Comparison of ENCODE assay signal across 9 cellular contexts in the genomic region with DNA sequence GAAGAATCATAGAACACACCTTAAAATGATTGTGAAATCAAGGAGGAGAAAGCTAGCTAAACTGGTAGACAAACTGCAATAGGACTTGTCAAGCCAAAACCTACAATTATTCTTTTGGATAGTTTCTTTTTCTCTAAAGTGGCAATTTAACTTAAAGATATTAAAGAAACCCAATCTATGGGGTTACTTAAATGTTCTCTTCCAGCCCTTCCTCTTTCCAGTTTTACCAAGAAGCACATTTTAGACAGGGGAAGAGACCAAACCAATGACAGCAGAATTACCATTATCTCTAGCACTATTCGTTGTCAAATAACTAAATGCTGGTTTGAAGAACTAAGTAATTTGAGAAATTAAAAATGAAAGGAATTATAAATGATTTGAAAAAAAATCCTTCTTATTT. TPM values are rescaled to one million over a fixed set of nuclear protein-coding genes. Genes with fewer than 3 reads are reported as not detected.
A peak's percentile ranks its signal among the peaks of the same experiment; 100 is the strongest.
DNase-seq lines count a peak whose midpoint lies in the region; ATAC-seq and TF ChIP-seq lines count a peak whose summit lies in the region.
"Had no signal": no experiment of that assay in that cellular context is flagged by ENCODE, and none has a peak within 500 bp of the region (broad histone marks: within the 10 kb centered on the region; RNA-seq: fewer than 3 reads in every experiment).

No MANE protein-coding gene starts in this region.

- H3K27me3 Mint-ChIP-seq in activated CD4-positive, alpha-beta T cell treated with anti-CD3 and anti-CD28 coated beads for 36 hours: no peaks in the 10 kb centered on the region
- no peaks in the 10 kb centered on the region for H3K27me3 Mint-ChIP-seq in activated CD4-positive, alpha-beta memory T cell treated with anti-CD3 and anti-CD28 coated beads for 36 hours
- peaks cover 15 to 25% (median 25%) of the 10 kb centered on the region in 3 donors for H3K27me3 Mint-ChIP-seq in immature natural killer cell (ENCODE audit: low read depth in 3 of 3)

- H3K27ac Mint-ChIP-seq in activated CD4-positive, alpha-beta T cell treated with anti-CD3 and anti-CD28 coated beads for 36 hours: peak overlapping the region; percentile 100
- H3K27ac Mint-ChIP-seq in activated CD4-positive, alpha-beta memory T cell treated with anti-CD3 and anti-CD28 coated beads for 36 hours: peak overlapping the region; percentile 100
- peak overlapping the region; percentile 95 to 99 (median 98) for H3K27ac Mint-ChIP-seq in immature natural killer cell

- intact Hi-C loops in activated CD4-positive, alpha-beta T cell treated with anti-CD3 and anti-CD28 coated beads for 36 hours (cut with DNase I, micrococcal nuclease): loop anchor here (5.0 to 10.0 kb wide), 4 partner anchors 190 to 1653 kb away; a partner anchor contains a TSS
- intact Hi-C loops in activated CD4-positive, alpha-beta memory T cell treated with anti-CD3 and anti-CD28 coated beads for 36 hours (cut with micrococcal nuclease): loop anchor here (5.0 kb wide), 2 partner anchors 212 to 1653 kb away; a partner anchor contains a TSS

- H3K9me3 ChIP-seq in suprapubic skin: no peaks in the 10 kb centered on the region

- peak overlapping the region; percentile 82 for H3K4me3 Mint-ChIP-seq in activated CD4-positive, alpha-beta T cell treated with anti-CD3 and anti-CD28 coated beads for 36 hours
- H3K4me3 Mint-ChIP-seq in activated CD4-positive, alpha-beta memory T cell treated with anti-CD3 and anti-CD28 coated beads for 36 hours: peak overlapping the region; percentile 81
- H3K4me3 Mint-ChIP-seq in immature natural killer cell: peak overlapping the region; percentile 90 to 96 (median 92)

- ATAC-seq in activated CD4-positive, alpha-beta T cell treated with anti-CD3 and anti-CD28 coated beads for 36 hours: no peak
- no peak for ATAC-seq in HG03196 (IDR thresholded peaks at IDR 0.05; ENCODE audit: unreplicated experiment)
- ATAC-seq in GM19351 (IDR thresholded peaks at IDR 0.05; ENCODE audit: unreplicated experiment): no peak

- no peaks in the 10 kb centered on the region for H3K9me3 Mint-ChIP-seq in activated CD4-positive, alpha-beta T cell treated with anti-CD3 and anti-CD28 coated beads for 36 hours (ENCODE audit: low read depth)
- H3K9me3 Mint-ChIP-seq in activated CD4-positive, alpha-beta memory T cell treated with anti-CD3 and anti-CD28 coated beads for 36 hours: no peaks in the 10 kb centered on the region
- no peaks in the 10 kb centered on the region for H3K9me3 Mint-ChIP-seq in immature natural killer cell

- WGBS in suprapubic skin: 8% methylated on average over 1 of the region's 1 CpG

- no peak for DNase-seq in activated CD4-positive, alpha-beta T cell treated with anti-CD3 and anti-CD28 coated beads for 36 hours
- no peak for DNase-seq in activated CD4-positive, alpha-beta T cell treated with anti-CD3 and anti-CD28 coated beads, Interleukin-2, amount 50 U/mL, for 4 hours
- no peak for DNase-seq in activated CD4-positive, alpha-beta memory T cell treated with anti-CD3 and anti-CD28 coated beads for 36 hours
- DNase-seq in immature natural killer cell (no peak), suprapubic skin (ENCODE audit: low spot score in 2 of 2) (no peak), DMS 273 treated with DMSO at 0.1 percent for 48 hours (lab: John Stamatoyannopoulos, UW) (no peak)
- DNase-seq: DMS79 treated with DMSO at 0.1 percent for 48 hours had no signal

- TF ChIP-seq CTCF in suprapubic skin (IDR thresholded peaks at IDR 0.05): no peak

- TF ChIP-seq POLR2A in suprapubic skin (IDR thresholded peaks at IDR 0.05): no peak

- peak overlapping the region; percentile 65 for H3K4me3 ChIP-seq in suprapubic skin

- no peak for TF ChIP-seq EP300 in suprapubic skin (IDR thresholded peaks at IDR 0.05)

- H3K4me1 Mint-ChIP-seq in activated CD4-positive, alpha-beta T cell treated with anti-CD3 and anti-CD28 coated beads for 36 hours: peaks cover 45% of the 10 kb centered on the region
- peaks cover 45% of the 10 kb centered on the region for H3K4me1 Mint-ChIP-seq in activated CD4-positive, alpha-beta memory T cell treated with anti-CD3 and anti-CD28 coated beads for 36 hours (ENCODE audit: low read depth)
- peaks cover 39 to 50% of the 10 kb centered on the region in 2 donors for H3K4me1 Mint-ChIP-seq in immature natural killer cell

- POLR2A ChIA-PET in activated CD4-positive, alpha-beta T cell treated with anti-CD3 and anti-CD28 coated beads for 36 hours (lab: Charles Lee): no interaction called here
- POLR2A ChIA-PET in activated CD4-positive, alpha-beta memory T cell treated with anti-CD3 and anti-CD28 coated beads for 36 hours (lab: Charles Lee): interaction anchor here (0.7 kb wide), 1 partner anchor 12 kb away, joined by 3 read pairs; no protein-coding TSS in a partner anchor

- H3K36me3 ChIP-seq in suprapubic skin: no peaks in the 10 kb centered on the region

- peak overlapping the region; percentile 98 for H3K27ac ChIP-seq in suprapubic skin

- peaks cover 26% of the 10 kb centered on the region for H3K4me1 ChIP-seq in suprapubic skin

- CTCF ChIA-PET in activated CD4-positive, alpha-beta T cell treated with anti-CD3 and anti-CD28 coated beads for 36 hours (lab: Charles Lee): interaction anchor here (0.7 to 1.2 kb wide), 4 partner anchors 8 to 213 kb away, joined by 3 to 4 read pairs (median 4); no protein-coding TSS in a partner anchor
- CTCF ChIA-PET in activated CD4-positive, alpha-beta memory T cell treated with anti-CD3 and anti-CD28 coated beads for 36 hours (lab: Charles Lee): interaction anchor here (1.2 to 1.6 kb wide), 2 partner anchors 213 to 240 kb away, joined by 3 to 7 read pairs; no protein-coding TSS in a partner anchor

- peaks cover 20% of the 10 kb centered on the region for H3K36me3 Mint-ChIP-seq in activated CD4-positive, alpha-beta T cell treated with anti-CD3 and anti-CD28 coated beads for 36 hours (ENCODE audit: low read depth)
- peaks cover 14% of the 10 kb centered on the region for H3K36me3 Mint-ChIP-seq in activated CD4-positive, alpha-beta memory T cell treated with anti-CD3 and anti-CD28 coated beads for 36 hours
- H3K36me3 Mint-ChIP-seq in immature natural killer cell: peaks cover 0 to 4% (median 0%) of the 10 kb centered on the region in 3 donors

- no peaks in the 10 kb centered on the region for H3K27me3 ChIP-seq in suprapubic skin

RNA-seq across cellular contexts. Expression of a gene that starts 0.7 kb away (rescaled TPM):
- total RNA-seq in activated CD4-positive, alpha-beta T cell treated with anti-CD3 and anti-CD28 coated beads for 36 hours: 10 to 100 TPM; 33.0 to 34.8 TPM
- 10 to 100 TPM; 35.8 to 36.6 TPM for total RNA-seq in activated CD4-positive, alpha-beta memory T cell treated with anti-CD3 and anti-CD28 coated beads for 36 hours
- 10 to 100 TPM; 16.1 to 24.3 (median 18.3) TPM for polyA plus RNA-seq in immature natural killer cell
- total RNA-seq in suprapubic skin: 10 to 100 TPM; 34.7 to 59.4 (median 53.8) TPM
